29 cellular contexts compared by ENCODE assay signal in the genomic region with DNA sequence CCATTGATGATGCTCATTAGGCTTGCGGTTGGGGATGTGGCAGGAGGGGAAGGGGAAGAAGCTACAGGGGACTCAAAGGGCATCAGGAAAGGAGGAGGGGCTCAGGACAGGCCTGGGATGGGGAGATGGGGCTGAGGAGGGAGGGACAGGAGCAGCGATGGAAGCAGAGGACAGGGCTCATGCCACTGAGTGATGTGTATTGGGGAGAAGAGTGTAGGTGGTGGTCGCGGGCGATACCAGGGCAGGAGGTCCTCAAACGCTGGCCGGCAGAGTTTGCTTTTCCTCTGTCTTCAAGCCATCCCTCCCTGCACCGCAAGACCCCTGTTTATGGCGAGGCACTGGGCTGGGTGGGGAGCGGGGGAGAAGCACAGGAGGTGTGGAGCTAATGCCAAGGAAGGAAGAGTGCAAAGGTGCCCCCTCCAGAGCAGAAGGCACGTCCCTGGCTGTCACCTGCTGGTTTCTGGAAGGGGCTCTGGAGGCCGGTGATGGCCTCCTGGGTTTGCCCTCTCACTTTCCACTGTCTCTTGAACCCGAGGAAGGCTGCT.
"Had no signal": no experiment of that assay in that cellular context is flagged by ENCODE, and none has a peak within 500 bp of the region (broad histone marks: within the 10 kb centered on the region; RNA-seq: fewer than 3 reads in every experiment).

No MANE protein-coding gene starts in this region.

- H3K4me1 Mint-ChIP-seq: activated CD4-positive, alpha-beta T cell treated with anti-CD3 and anti-CD28 coated beads, Interleukin-2, amount 10 ng/mL, durations not matched to agents 24 days and 14 days; activated naive CD8-positive, alpha-beta T cell treated with anti-CD3 and anti-CD28 coated beads, Interleukin-2, amount 10 ng/mL, durations not matched to agents 7 days and 5 days had no signal

- H3K4me3 ChIP-seq: esophagus squamous epithelium, smooth muscle cell, upper lobe of left lung had no signal

- H3K27ac Mint-ChIP-seq: activated CD4-positive, alpha-beta memory T cell treated with anti-CD3 and anti-CD28 coated beads for 36 hours; activated CD4-positive, alpha-beta T cell treated with anti-CD3 and anti-CD28 coated beads, Interleukin-2, amount 10 ng/mL, durations not matched to agents 24 days and 14 days; activated naive CD4-positive, alpha-beta T cell treated with anti-CD3 and anti-CD28 coated beads for 36 hours; activated naive CD8-positive, alpha-beta T cell treated with anti-CD3 and anti-CD28 coated beads, Interleukin-2, amount 10 ng/mL, durations not matched to agents 7 days and 5 days; activated T-helper 1 cell treated with anti-CD3 and anti-CD28 coated beads, Interleukin-12 subunit alpha, Interleukin-12 subunit beta, Interleukin-2, Interleukin-4 antibody, amounts not matched to agents 30 ng/mL and 10 ng/mL and 1 ng/mL, durations not matched to agents 14 hours and 24 hours and 36 hours; dendritic cell treated with granulocyte-macrophage colony-stimulating factor and Interleukin-4, amounts not matched to agents 40 ng/mL and 50 ng/mL, for 4 days; endodermal cell; mesothelial cell of epicardium; stimulated activated naive B cell treated with anti-CD40 and anti-IgM and Interleukin-4, amounts not matched to agents 10 μg/mL and 1 μg/mL and 100 μg/mL, for 72 hours had no signal

- H3K27ac ChIP-seq: brain microvascular endothelial cell, esophagus squamous epithelium, upper lobe of left lung had no signal

- H3K27me3 ChIP-seq: brain microvascular endothelial cell, esophagus squamous epithelium, upper lobe of left lung had no signal

- H3K9ac ChIP-seq: SK-N-SH had no signal

- H3K9me3 ChIP-seq: esophagus squamous epithelium, SK-N-SH, upper lobe of left lung had no signal

- H3K36me3 Mint-ChIP-seq: stimulated activated naive B cell treated with anti-CD40 and anti-IgM and Interleukin-4, amounts not matched to agents 10 μg/mL and 1 μg/mL and 100 μg/mL, for 72 hours had no signal

- H3K9me3 Mint-ChIP-seq: activated CD4-positive, alpha-beta memory T cell treated with anti-CD3 and anti-CD28 coated beads for 36 hours; activated CD4-positive, alpha-beta T cell treated with anti-CD3 and anti-CD28 coated beads, Interleukin-2, amount 10 ng/mL, durations not matched to agents 24 days and 14 days; activated naive CD4-positive, alpha-beta T cell treated with anti-CD3 and anti-CD28 coated beads for 36 hours; activated naive CD8-positive, alpha-beta T cell treated with anti-CD3 and anti-CD28 coated beads, Interleukin-2, amount 10 ng/mL, durations not matched to agents 7 days and 5 days; activated T-helper 1 cell treated with anti-CD3 and anti-CD28 coated beads, Interleukin-12 subunit alpha, Interleukin-12 subunit beta, Interleukin-2, Interleukin-4 antibody, amounts not matched to agents 30 ng/mL and 10 ng/mL and 1 ng/mL, durations not matched to agents 14 hours and 24 hours and 36 hours; central memory CD8-positive, alpha-beta T cell; dendritic cell treated with granulocyte-macrophage colony-stimulating factor and Interleukin-4, amounts not matched to agents 40 ng/mL and 50 ng/mL, for 4 days; endodermal cell; mesothelial cell of epicardium; naive thymus-derived CD4-positive, alpha-beta T cell; stimulated activated naive B cell treated with anti-CD40 and anti-IgM and Interleukin-4, amounts not matched to agents 10 μg/mL and 1 μg/mL and 100 μg/mL, for 72 hours had no signal

- H3K27me3 Mint-ChIP-seq: activated CD4-positive, alpha-beta memory T cell treated with anti-CD3 and anti-CD28 coated beads for 36 hours; activated CD4-positive, alpha-beta T cell treated with anti-CD3 and anti-CD28 coated beads, Interleukin-2, amount 10 ng/mL, durations not matched to agents 24 days and 14 days; activated naive CD8-positive, alpha-beta T cell treated with anti-CD3 and anti-CD28 coated beads, Interleukin-2, amount 10 ng/mL, durations not matched to agents 7 days and 5 days; central memory CD8-positive, alpha-beta T cell; dendritic cell treated with granulocyte-macrophage colony-stimulating factor and Interleukin-4, amounts not matched to agents 40 ng/mL and 50 ng/mL, for 4 days; naive thymus-derived CD4-positive, alpha-beta T cell had no signal

- ATAC-seq: naive thymus-derived CD4-positive, alpha-beta T cell; sciatic nerve; stimulated activated naive B cell treated with anti-CD40 and anti-IgM and Interleukin-4, amounts not matched to agents 10 μg/mL and 1 μg/mL and 100 μg/mL, for 72 hours had no signal

- DNase-seq: activated CD4-positive, alpha-beta memory T cell treated with anti-CD3 and anti-CD28 coated beads for 36 hours; activated CD4-positive, alpha-beta T cell treated with anti-CD3 and anti-CD28 coated beads, Interleukin-2, amount 10 ng/mL, durations not matched to agents 24 days and 14 days; activated CD4-positive, CD25-positive, alpha-beta regulatory T cell treated with anti-CD3 and anti-CD28 coated beads, Interleukin-2, amount 50 U/mL, for 72 hours; activated CD8-positive, alpha-beta memory T cell treated with anti-CD3 and anti-CD28 coated beads, Interleukin-2, amount 50 U/mL, for 4 hours; activated effector memory CD4-positive, alpha-beta T cell treated with anti-CD3 and anti-CD28 coated beads, Interleukin-2, amount 50 U/mL, for 16 hours; activated naive CD4-positive, alpha-beta T cell treated with anti-CD3 and anti-CD28 coated beads for 36 hours; activated naive CD8-positive, alpha-beta T cell treated with anti-CD3 and anti-CD28 coated beads, Interleukin-2, amount 10 ng/mL, durations not matched to agents 7 days and 5 days; activated T-cell treated with anti-CD3 and anti-CD28 coated beads, Interleukin-2, amount 50 U/mL, for 1 hour; brain microvascular endothelial cell; endodermal cell; esophagus squamous epithelium; foreskin melanocyte; glutamatergic neuron; islet precursor cell; naive thymus-derived CD4-positive, alpha-beta T cell; posterior cingulate gyrus; SK-N-SH; stimulated activated CD4-positive, alpha-beta T cell treated with anti-CD3 and anti-CD28 coated beads, Interleukin-1b, Interleukin-23, amount 100 ng/mL, for 48 hours; stimulated activated CD4-positive, alpha-beta T cell treated with anti-CD3 and anti-CD28 coated beads, Interleukin-4, amount 100 ng/mL, for 4 hours; stimulated activated CD8-positive, alpha-beta memory T cell treated with anti-CD3 and anti-CD28 coated beads, Interleukin-4, amount 100 ng/mL, for 48 hours; stimulated activated naive B cell treated with anti-CD40 and anti-IgM and Interleukin-4, amounts not matched to agents 10 μg/mL and 1 μg/mL and 100 μg/mL, for 72 hours; T-helper 2 cell; upper lobe of left lung had no signal

- H3K4me2 ChIP-seq: SK-N-SH, smooth muscle cell had no signal

- H3K4me3 Mint-ChIP-seq: activated CD4-positive, alpha-beta memory T cell treated with anti-CD3 and anti-CD28 coated beads for 36 hours; activated CD4-positive, alpha-beta T cell treated with anti-CD3 and anti-CD28 coated beads, Interleukin-2, amount 10 ng/mL, durations not matched to agents 24 days and 14 days; activated naive CD4-positive, alpha-beta T cell treated with anti-CD3 and anti-CD28 coated beads for 36 hours; activated naive CD8-positive, alpha-beta T cell treated with anti-CD3 and anti-CD28 coated beads, Interleukin-2, amount 10 ng/mL, durations not matched to agents 7 days and 5 days; activated T-helper 1 cell treated with anti-CD3 and anti-CD28 coated beads, Interleukin-12 subunit alpha, Interleukin-12 subunit beta, Interleukin-2, Interleukin-4 antibody, amounts not matched to agents 30 ng/mL and 10 ng/mL and 1 ng/mL, durations not matched to agents 14 hours and 24 hours and 36 hours; central memory CD8-positive, alpha-beta T cell; dendritic cell treated with granulocyte-macrophage colony-stimulating factor and Interleukin-4, amounts not matched to agents 40 ng/mL and 50 ng/mL, for 4 days; endodermal cell; mesothelial cell of epicardium; naive thymus-derived CD4-positive, alpha-beta T cell; stimulated activated naive B cell treated with anti-CD40 and anti-IgM and Interleukin-4, amounts not matched to agents 10 μg/mL and 1 μg/mL and 100 μg/mL, for 72 hours had no signal

- H3K4me1 ChIP-seq: upper lobe of left lung had no signal
